In genomic region chr20:63438121-63438520, GRCh38 we compare ENCODE assay signal across 5 cellular contexts. TPM values are rescaled to one million over a fixed set of nuclear protein-coding genes. Genes with fewer than 3 reads are reported as not detected.
"Had no signal": no experiment of that assay in that cellular context is flagged by ENCODE, and none has a peak within 500 bp of the region (broad histone marks: within the 10 kb centered on the region; RNA-seq: fewer than 3 reads in every experiment).

No MANE protein-coding gene starts in this region.

- ATAC-seq: HepG2, K562 had no signal

- DNase-seq: IMR-90, KBM-7 had no signal

- H3K4me3 ChIP-seq: K562 had no signal

- H3K27ac ChIP-seq: HL-60 had no signal

RNA-seq across cellular contexts. Expression of gene KCNQ2, which starts 34.3 kb away (rescaled TPM):
- polyA plus RNA-seq: HepG2 had no signal
